ENCODE assay signal across 17 cellular contexts in the genomic region with DNA sequence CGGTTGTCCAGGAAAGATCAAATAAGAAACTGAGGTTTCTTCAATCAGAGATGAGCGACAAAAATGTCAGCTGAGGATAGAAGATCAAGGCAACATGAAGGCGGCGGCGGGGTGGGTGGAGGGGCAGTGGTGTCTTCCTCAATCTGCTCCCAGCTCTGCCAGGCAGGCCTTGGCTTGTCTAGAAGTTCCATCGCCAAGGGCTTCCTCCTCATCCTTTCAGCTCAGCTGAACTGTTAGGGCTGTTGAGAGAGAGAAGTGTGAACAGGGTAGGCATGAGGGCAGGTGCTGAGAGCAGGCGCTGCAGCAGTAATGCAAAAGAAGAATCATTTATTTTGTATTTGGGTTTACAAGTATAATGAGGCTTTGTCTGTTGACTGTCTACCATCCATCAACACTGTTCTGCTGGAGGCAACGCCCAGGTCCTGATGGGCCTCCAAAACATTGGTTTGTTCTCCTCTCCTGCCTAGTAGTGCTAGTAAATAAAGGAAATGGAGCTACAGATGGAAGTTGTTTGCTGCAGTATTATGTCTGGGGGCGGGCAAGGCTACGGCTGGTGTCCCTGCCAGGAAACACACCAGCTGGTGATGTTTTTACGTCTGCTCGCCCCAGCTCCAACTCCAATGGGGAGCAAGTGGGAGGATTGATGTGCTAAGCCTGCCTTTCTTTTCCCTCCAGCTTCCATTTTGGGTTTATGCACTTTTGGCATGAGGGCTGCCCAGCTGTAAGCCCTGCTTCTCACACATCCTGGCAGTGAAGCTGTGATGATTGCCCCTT.
DNase-seq lines count a peak whose midpoint lies in the region; ATAC-seq and TF ChIP-seq lines count a peak whose summit lies in the region.
"Had no signal": no experiment of that assay in that cellular context is flagged by ENCODE, and none has a peak within 500 bp of the region (broad histone marks: within the 10 kb centered on the region; RNA-seq: fewer than 3 reads in every experiment).

No MANE protein-coding gene starts in this region.

- H3K4me3 Mint-ChIP-seq in naive thymus-derived CD4-positive, alpha-beta T cell: no peak overlapping the region
- H3K4me3 Mint-ChIP-seq: CD14-positive monocyte had no signal

- no peak overlapping the region for H3K4me2 ChIP-seq in osteoblast (ENCODE audit: insufficient read depth, low read length)

- no peak for ATAC-seq in naive thymus-derived CD4-positive, alpha-beta T cell
- ATAC-seq in HG03139 (IDR thresholded peaks at IDR 0.05; ENCODE audit: unreplicated experiment): no peak
- ATAC-seq: GM12878, PC-3 had no signal

- H3K4me1 Mint-ChIP-seq in naive thymus-derived CD4-positive, alpha-beta T cell: no peaks in the 10 kb centered on the region
- H3K4me1 Mint-ChIP-seq: CD14-positive monocyte had no signal

- no peak overlapping the region for H3K4me3 ChIP-seq in osteoblast (ENCODE audit: insufficient read depth, low read length)
- no peak overlapping the region for H3K4me3 ChIP-seq in naive thymus-derived CD4-positive, alpha-beta T cell (ENCODE audit: low read length)
- H3K4me3 ChIP-seq: GM12878, GM23248, SK-N-MC had no signal

- no peaks in the 10 kb centered on the region for H3K36me3 ChIP-seq in osteoblast (ENCODE audit: insufficient read depth, low read length)
- no peaks in the 10 kb centered on the region for H3K36me3 ChIP-seq in naive thymus-derived CD4-positive, alpha-beta T cell (ENCODE audit: control insufficient read depth in 2 of 3, insufficient read depth in 3 of 3, low read length in 3 of 3)

- H4K20me1 ChIP-seq in osteoblast (ENCODE audit: insufficient read depth, low read length): no peaks in the 10 kb centered on the region

- H3K9me3 Mint-ChIP-seq in naive thymus-derived CD4-positive, alpha-beta T cell: peaks cover 6 to 38% (median 16%) of the 10 kb centered on the region in 11 donors

- no peak for TF ChIP-seq CTCF in osteoblast (IDR thresholded peaks at IDR 0.05; ENCODE audit: extremely low read depth, low read depth, low read length)

- DNase-seq in NCI-H82 (lab: John Stamatoyannopoulos, UW): peak; percentile 5
- no peak for DNase-seq in NCI-H82 treated with DMSO at 0.1 percent for 48 hours (lab: John Stamatoyannopoulos, UW; ENCODE audit: unreplicated experiment)
- peak; percentile 77 for DNase-seq in NCI-H446 treated with DMSO at 0.1 percent for 48 hours (lab: John Stamatoyannopoulos, UW)
- DNase-seq in fibroblast of peridontal ligament (ENCODE audit: extremely low read depth): peak; percentile 12
- DNase-seq in osteoblast (ENCODE audit: insufficient read length, low spot score, missing footprints): no peak
- no peak for DNase-seq in naive thymus-derived CD4-positive, alpha-beta T cell
- DNase-seq in kidney tubule cell (ENCODE audit: low spot score): no peak
- DNase-seq: COR-L47, GM23248, NCI-H1436 treated with DMSO at 0.1 percent for 48 hours, NCI-H2171, PC-3 had no signal

- no peaks in the 10 kb centered on the region for H3K27me3 ChIP-seq in osteoblast (ENCODE audit: insufficient read depth, low read length)
- H3K27me3 ChIP-seq in naive thymus-derived CD4-positive, alpha-beta T cell (ENCODE audit: control insufficient read depth in 2 of 2, insufficient read depth in 2 of 2, low read length in 2 of 2): no peaks in the 10 kb centered on the region

- H3K27ac ChIP-seq in osteoblast (ENCODE audit: low read depth, low read length): no peak overlapping the region
- no peak overlapping the region for H3K27ac ChIP-seq in naive thymus-derived CD4-positive, alpha-beta T cell (ENCODE audit: low read depth, low read length)
- H3K27ac ChIP-seq: GM23248, HL-60, SK-N-MC had no signal

- no peak overlapping the region for H3K27ac Mint-ChIP-seq in naive thymus-derived CD4-positive, alpha-beta T cell
- H3K27ac Mint-ChIP-seq: CD14-positive monocyte had no signal

- H3K9me3 ChIP-seq in osteoblast (ENCODE audit: low read depth, low read length): no peaks in the 10 kb centered on the region
- H3K9me3 ChIP-seq in naive thymus-derived CD4-positive, alpha-beta T cell (ENCODE audit: control insufficient read depth in 2 of 3, low read length in 3 of 3): no peaks in the 10 kb centered on the region

- intact Hi-C loops in naive thymus-derived CD4-positive, alpha-beta T cell (cut with micrococcal nuclease): no loop called here

- POLR2A ChIA-PET in naive thymus-derived CD4-positive, alpha-beta T cell (lab: Charles Lee): no interaction called here

- no peaks in the 10 kb centered on the region for H3K79me2 ChIP-seq in osteoblast (ENCODE audit: insufficient read depth, low read length)

- peaks cover 0 to 7% (median 0%) of the 10 kb centered on the region in 5 donors for H3K36me3 Mint-ChIP-seq in naive thymus-derived CD4-positive, alpha-beta T cell
- H3K36me3 Mint-ChIP-seq: CD14-positive monocyte had no signal

- peaks cover 0 to 4% (median 0%) of the 10 kb centered on the region in 5 donors for H3K27me3 Mint-ChIP-seq in naive thymus-derived CD4-positive, alpha-beta T cell

- CTCF ChIA-PET in naive thymus-derived CD4-positive, alpha-beta T cell (lab: Charles Lee): no interaction called here

- H2AFZ ChIP-seq in osteoblast (ENCODE audit: low read length): peak overlapping the region; percentile 43
- H2AFZ ChIP-seq: GM23248 had no signal

- no peaks in the 10 kb centered on the region for H3K4me1 ChIP-seq in osteoblast (ENCODE audit: insufficient read depth, low read length)
- no peaks in the 10 kb centered on the region for H3K4me1 ChIP-seq in naive thymus-derived CD4-positive, alpha-beta T cell (ENCODE audit: control insufficient read depth in 2 of 2, insufficient read depth in 2 of 2, low read length in 2 of 2)

Comparison
In these comparisons a context has a peak if more than half of its experiments do, and no peak if none do; other contexts are left out.
1. DNase-seq: peak in NCI-H82 (single experiment), NCI-H446 treated with DMSO at 0.1 percent for 48 hours (single experiment) and fibroblast of peridontal ligament (single experiment); none in NCI-H82 treated with DMSO at 0.1 percent for 48 hours (single experiment), osteoblast (single experiment), naive thymus-derived CD4-positive, alpha-beta T cell (0 of 9) and kidney tubule cell (single experiment).